13 cellular contexts compared by ENCODE assay signal in genomic region chr15:41577863-41578735, GRCh38. TPM values are rescaled to one million over a fixed set of nuclear protein-coding genes. Genes with fewer than 3 reads are reported as not detected.
DNase-seq lines count a peak whose midpoint lies in the region; ATAC-seq lines count a peak whose summit lies in the region.
"Had no signal": no experiment of that assay in that cellular context is flagged by ENCODE, and none has a peak within 500 bp of the region (broad histone marks: within the 10 kb centered on the region; RNA-seq: fewer than 3 reads in every experiment).

No MANE protein-coding gene starts in this region.

- no peaks in the 10 kb centered on the region for H3K9me3 Mint-ChIP-seq in stimulated activated memory B cell treated with anti-CD40 and anti-IgM and Interleukin-4, amounts not matched to agents 10 μg/mL and 1 μg/mL and 100 μg/mL, for 72 hours
- H3K9me3 Mint-ChIP-seq: activated CD8-positive, alpha-beta T cell treated with anti-CD3 and anti-CD28 coated beads for 36 hours; activated naive CD4-positive, alpha-beta T cell treated with anti-CD3 and anti-CD28 coated beads, Interleukin-2, amount 50 U/mL, for 24 hours; IgD-negative memory B cell had no signal

- no peaks in the 10 kb centered on the region for H3K4me1 Mint-ChIP-seq in stimulated activated memory B cell treated with anti-CD40 and anti-IgM and Interleukin-4, amounts not matched to agents 10 μg/mL and 1 μg/mL and 100 μg/mL, for 72 hours
- H3K4me1 Mint-ChIP-seq: activated naive CD4-positive, alpha-beta T cell treated with anti-CD3 and anti-CD28 coated beads, Interleukin-2, amount 50 U/mL, for 24 hours; IgD-negative memory B cell had no signal

- no peaks in the 10 kb centered on the region for H3K36me3 Mint-ChIP-seq in stimulated activated memory B cell treated with anti-CD40 and anti-IgM and Interleukin-4, amounts not matched to agents 10 μg/mL and 1 μg/mL and 100 μg/mL, for 72 hours
- H3K36me3 Mint-ChIP-seq: activated naive CD4-positive, alpha-beta T cell treated with anti-CD3 and anti-CD28 coated beads, Interleukin-2, amount 50 U/mL, for 24 hours; IgD-negative memory B cell had no signal

- H3K4me3 Mint-ChIP-seq in stimulated activated memory B cell treated with anti-CD40 and anti-IgM and Interleukin-4, amounts not matched to agents 10 μg/mL and 1 μg/mL and 100 μg/mL, for 72 hours, result no peak overlapping the region
- H3K4me3 Mint-ChIP-seq: activated CD8-positive, alpha-beta T cell treated with anti-CD3 and anti-CD28 coated beads for 36 hours; activated naive CD4-positive, alpha-beta T cell treated with anti-CD3 and anti-CD28 coated beads, Interleukin-2, amount 50 U/mL, for 24 hours; IgD-negative memory B cell had no signal

- H3K27me3 Mint-ChIP-seq in stimulated activated memory B cell treated with anti-CD40 and anti-IgM and Interleukin-4, amounts not matched to agents 10 μg/mL and 1 μg/mL and 100 μg/mL, for 72 hours, result peaks cover 32% of the 10 kb centered on the region
- H3K27me3 Mint-ChIP-seq: progenitor cell of endocrine pancreas had no signal

- intact Hi-C loops in left colon (cut with DNase I, micrococcal nuclease), result no loop called here

- peak; percentile 77 for ATAC-seq in left colon
- peak; percentile 44 for ATAC-seq in stimulated activated memory B cell treated with anti-CD40 and anti-IgM and Interleukin-4, amounts not matched to agents 10 μg/mL and 1 μg/mL and 100 μg/mL, for 72 hours
- ATAC-seq in GM21381 (IDR thresholded peaks at IDR 0.05; ENCODE audit: unreplicated experiment), result no peak
- no peak for ATAC-seq in HG02970 (IDR thresholded peaks at IDR 0.05; ENCODE audit: low FRiP score, unreplicated experiment)
- ATAC-seq: activated CD8-positive, alpha-beta T cell treated with anti-CD3 and anti-CD28 coated beads for 36 hours had no signal

- no peak overlapping the region for H3K27ac Mint-ChIP-seq in stimulated activated memory B cell treated with anti-CD40 and anti-IgM and Interleukin-4, amounts not matched to agents 10 μg/mL and 1 μg/mL and 100 μg/mL, for 72 hours
- H3K27ac Mint-ChIP-seq: activated CD8-positive, alpha-beta T cell treated with anti-CD3 and anti-CD28 coated beads for 36 hours; activated naive CD4-positive, alpha-beta T cell treated with anti-CD3 and anti-CD28 coated beads, Interleukin-2, amount 50 U/mL, for 24 hours; progenitor cell of endocrine pancreas had no signal

- peak in 44 of 76 experiments; percentile 10 to 70 (median 31) for DNase-seq in HUDEP-2 (lab: John Stamatoyannopoulos, UW; ENCODE audit: unreplicated experiment in 76 of 76)
- DNase-seq in anterior cingulate cortex (lab: John Stamatoyannopoulos, UW), result peak in 48 of 58 donors; percentile 15 to 75 (median 46)
- DNase-seq in left colon, result no peak
- DNase-seq in CD1c-positive myeloid dendritic cell (ENCODE audit: extremely low spot score), result no peak
- DNase-seq: activated CD8-positive, alpha-beta T cell treated with anti-CD3 and anti-CD28 coated beads for 36 hours; NCI-H2029 treated with DMSO at 0.1 percent for 48 hours; stimulated activated CD4-positive, alpha-beta T cell treated with anti-CD3 and anti-CD28 coated beads, Interleukin-2, amount 100 ng/mL, for 48 hours had no signal

RNA-seq across cellular contexts. Expression of gene TYRO3, which starts 19.1 kb away (rescaled TPM):
- 1 to 10 TPM; 2.0 to 2.6 TPM for total RNA-seq in left colon

RNA-seq across cellular contexts. Expression of gene RPAP1, which starts 34.0 kb away (rescaled TPM):
- 10 to 100 TPM; 20.5 to 26.1 TPM for total RNA-seq in left colon

Comparison
In these comparisons a context has a peak if more than half of its experiments do, and no peak if none do; other contexts are left out.
1. DNase-seq: peak in HUDEP-2 (44 of 76) and anterior cingulate cortex (48 of 58); none in left colon (0 of 2) and CD1c-positive myeloid dendritic cell (single experiment).
2. ATAC-seq: peak in left colon (single experiment) and stimulated activated memory B cell treated with anti-CD40 and anti-IgM and Interleukin-4, amounts not matched to agents 10 μg/mL and 1 μg/mL and 100 μg/mL, for 72 hours (single experiment); none in GM21381 (single experiment) and HG02970 (single experiment).